In the genomic region with DNA sequence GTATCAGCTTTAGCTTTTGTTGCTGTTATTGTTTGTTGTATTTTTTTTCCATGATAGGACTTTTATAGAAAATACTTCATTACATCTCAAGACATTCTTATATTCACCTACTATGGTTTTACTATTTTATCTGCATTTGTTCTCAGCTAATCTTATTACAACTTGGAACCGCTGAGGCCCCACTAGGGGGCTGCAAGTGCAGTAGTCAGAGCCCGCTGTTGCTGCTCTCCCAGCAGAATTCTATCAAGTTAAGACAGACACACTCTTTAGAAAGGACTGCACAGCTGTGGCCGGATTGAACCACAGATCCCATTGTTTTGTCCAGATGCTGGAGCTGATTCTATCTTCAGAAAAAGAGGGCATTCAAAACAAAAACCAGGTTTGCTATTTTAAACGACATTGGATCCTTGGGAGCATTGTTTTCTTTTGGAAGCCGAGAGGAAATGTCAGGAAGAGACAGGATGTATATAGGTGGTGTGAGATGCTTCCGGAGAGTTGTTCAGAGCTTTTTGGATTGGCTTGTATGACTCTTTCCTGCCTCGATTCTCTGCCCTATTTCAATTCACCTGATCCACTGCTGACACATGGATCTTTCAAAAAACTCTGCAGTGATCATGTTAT, we compare ENCODE assay signal across 9 cellular contexts.
DNase-seq lines count a peak whose midpoint lies in the region; ATAC-seq and TF ChIP-seq lines count a peak whose summit lies in the region.
"Had no signal": no experiment of that assay in that cellular context is flagged by ENCODE, and none has a peak within 500 bp of the region (broad histone marks: within the 10 kb centered on the region; RNA-seq: fewer than 3 reads in every experiment).

No MANE protein-coding gene starts in this region.

- TF ChIP-seq CTCF in AG09319 (IDR thresholded peaks at IDR 0.05; ENCODE audit: low read depth, low read length), result peak; percentile 21
- peak in 1 of 2 donors; percentile 25 for TF ChIP-seq CTCF in left lung (IDR thresholded peaks at IDR 0.05)
- TF ChIP-seq CTCF in stomach (IDR thresholded peaks at IDR 0.05), result peak in 1 of 7 experiments; percentile 13

- intact Hi-C loops in left lung (cut with DNase I), result no loop called here
- intact Hi-C loops in stomach (cut with DNase I; ENCODE audit: low total_unique reads), result no loop called here

- DNase-seq in AG09319 (ENCODE audit: extremely low read depth, low read depth), result no peak
- peak; percentile 2 for DNase-seq in HT-29 (ENCODE audit: low spot score)
- peak in 33 of 56 donors; percentile 0 to 66 (median 17) for DNase-seq in amygdala (lab: John Stamatoyannopoulos, UW)
- DNase-seq in left lung, result no peak
- no peak for DNase-seq in NCI-H1105 (lab: John Stamatoyannopoulos, UW)
- no peak for DNase-seq in stomach
- DNase-seq: activated CD4-positive, alpha-beta T cell treated with anti-CD3 and anti-CD28 coated beads for 48 hours had no signal

- no peak for TF ChIP-seq EP300 in stomach (IDR thresholded peaks at IDR 0.05)

- H3K27ac ChIP-seq in left lung (no peak overlapping the region), stomach (no peak overlapping the region)

- H3K9me3 ChIP-seq in left lung (no peaks in the 10 kb centered on the region), stomach (peaks cover 0 to 5% (median 0%) of the 10 kb centered on the region in 4 donors)

- no peaks in the 10 kb centered on the region for H3K4me1 ChIP-seq in left lung
- no peaks in the 10 kb centered on the region for H3K4me1 ChIP-seq in stomach

- 19 to 35% (median 27%) methylated on average over 7 of the region's 7 CpGs for WGBS in stomach, 5 donors

- H3K4me3 ChIP-seq in left lung (no peak overlapping the region), stomach (no peak overlapping the region)

- TF ChIP-seq POLR2A in stomach (IDR thresholded peaks at IDR 0.05), result no peak

- ATAC-seq in left lung (peak; percentile 46), GM18867 (IDR thresholded peaks at IDR 0.05; ENCODE audit: unreplicated experiment) (no peak), HG03280 (IDR thresholded peaks at IDR 0.05; ENCODE audit: unreplicated experiment) (no peak)

- H3K36me3 ChIP-seq in left lung (no peaks in the 10 kb centered on the region), stomach (no peaks in the 10 kb centered on the region)

- peaks cover 0 to 8% of the 10 kb centered on the region in 2 donors for H3K27me3 ChIP-seq in left lung
- no peaks in the 10 kb centered on the region for H3K27me3 ChIP-seq in stomach

Comparison
In these comparisons a context has a peak if more than half of its experiments do, and no peak if none do; other contexts are left out.
1. DNase-seq: peak in HT-29 (single experiment) and amygdala (33 of 56); none in AG09319 (single experiment), left lung (0 of 2), NCI-H1105 (single experiment) and stomach (single experiment).